In the genomic region with DNA sequence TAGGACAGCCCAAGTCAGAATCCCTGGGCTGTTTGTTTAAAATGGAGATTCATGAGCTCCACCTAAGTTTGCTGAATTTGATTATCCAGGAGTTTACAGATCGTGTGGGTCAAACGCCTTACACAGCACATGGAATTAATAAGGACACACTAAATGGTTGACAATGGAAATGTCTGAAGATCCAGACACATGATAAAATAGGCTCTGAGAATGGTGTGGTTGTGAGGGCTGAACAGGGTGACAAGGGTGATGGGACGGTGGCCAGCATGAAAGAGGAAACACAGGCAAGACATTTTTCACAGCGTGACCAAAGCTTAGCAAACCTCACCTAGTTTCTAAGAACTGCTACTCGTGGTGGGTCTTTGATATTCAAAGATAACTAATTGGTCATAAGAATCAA, we compare ENCODE assay signal across 16 cellular contexts. TPM values are rescaled to one million over a fixed set of nuclear protein-coding genes. Genes with fewer than 3 reads are reported as not detected.
A peak's percentile ranks its signal among the peaks of the same experiment; 100 is the strongest.
DNase-seq lines count a peak whose midpoint lies in the region; ATAC-seq, FAIRE-seq and TF ChIP-seq lines count a peak whose summit lies in the region.
"Had no signal": no experiment of that assay in that cellular context is flagged by ENCODE, and none has a peak within 500 bp of the region (broad histone marks: within the 10 kb centered on the region; RNA-seq: fewer than 3 reads in every experiment).

No MANE protein-coding gene starts in this region.

- no peak overlapping the region for H3K4me3 ChIP-seq in left ventricle myocardium inferior
- H3K4me3 ChIP-seq in subcutaneous abdominal adipose tissue (ENCODE audit: low read depth in 1 of 5, low read length in 5 of 5), result no peak overlapping the region

- H3K9ac ChIP-seq in subcutaneous abdominal adipose tissue (ENCODE audit: low read length in 5 of 5), result no peak overlapping the region

- FAIRE-seq in frontal cortex (lab: Jason Lieb, UNC), result no peak
- FAIRE-seq: D721Med had no signal

- H3K36me3 Mint-ChIP-seq in immature natural killer cell, result no peaks in the 10 kb centered on the region
- H3K36me3 Mint-ChIP-seq: CD8-positive, alpha-beta memory T cell had no signal

- H3K4me1 ChIP-seq in left ventricle myocardium inferior, result peaks cover 52% of the 10 kb centered on the region
- peaks cover 0 to 57% (median 11%) of the 10 kb centered on the region in 5 donors for H3K4me1 ChIP-seq in subcutaneous abdominal adipose tissue (ENCODE audit: control insufficient read depth in 5 of 5, insufficient read depth in 5 of 5, low read length in 5 of 5)

- peak overlapping the region in 3 of 6 donors; percentile 16 to 76 (median 58) for H3K27ac Mint-ChIP-seq in immature natural killer cell
- H3K27ac Mint-ChIP-seq: CD8-positive, alpha-beta memory T cell had no signal

- no peaks in the 10 kb centered on the region for H3K9me3 Mint-ChIP-seq in immature natural killer cell

- no peak for TF ChIP-seq CTCF in left ventricle myocardium inferior (IDR thresholded peaks at IDR 0.05; ENCODE audit: borderline replicate concordance)

- H3K36me3 ChIP-seq in left ventricle myocardium inferior, result peaks cover 22% of the 10 kb centered on the region
- H3K36me3 ChIP-seq in subcutaneous abdominal adipose tissue (ENCODE audit: control insufficient read depth in 5 of 5, insufficient read depth in 5 of 5, low read length in 5 of 5), result peaks cover 0 to 20% (median 9%) of the 10 kb centered on the region in 5 donors

- H3K27me3 ChIP-seq in left ventricle myocardium inferior (ENCODE audit: low read depth), result no peaks in the 10 kb centered on the region
- no peaks in the 10 kb centered on the region for H3K27me3 ChIP-seq in subcutaneous abdominal adipose tissue (ENCODE audit: control insufficient read depth in 5 of 5, insufficient read depth in 4 of 5, low read length in 5 of 5)

- H3K27me3 Mint-ChIP-seq in immature natural killer cell (ENCODE audit: low read depth in 3 of 3), result peaks cover 0 to 2% (median 2%) of the 10 kb centered on the region in 3 donors

- peaks cover 12 to 14% of the 10 kb centered on the region in 2 donors for H3K4me1 Mint-ChIP-seq in immature natural killer cell
- H3K4me1 Mint-ChIP-seq: CD8-positive, alpha-beta memory T cell had no signal

- H3K27ac ChIP-seq in left ventricle myocardium inferior (replicated peaks) (peak overlapping the region; percentile 42), subcutaneous abdominal adipose tissue (ENCODE audit: low read depth, low read length) (peak overlapping the region; percentile 29)
- H3K27ac ChIP-seq: RWPE1 had no signal

- no peak for DNase-seq in left ventricle myocardium inferior
- DNase-seq in Right ventricle myocardium inferior (ENCODE audit: missing footprints), result no peak
- DNase-seq in SK-N-DZ (ENCODE audit: low spot score), result peak; percentile 68
- DNase-seq in immature natural killer cell, result peak; percentile 12 to 30 (median 13)
- no peak for DNase-seq in frontal cortex (ENCODE audit: low spot score in 2 of 2)
- no peak for DNase-seq in NCI-H1417 (lab: John Stamatoyannopoulos, UW)
- DNase-seq: 8988T; CD8-positive, alpha-beta memory T cell; DMS79; NCI-H146; NCI-H2081; NCI-H748 treated with DMSO at 0.1 percent for 48 hours had no signal

- ATAC-seq in Right ventricle myocardium inferior (no peak), GM19455 (IDR thresholded peaks at IDR 0.05; ENCODE audit: unreplicated experiment) (no peak)

- H3K9me3 ChIP-seq in left ventricle myocardium inferior (replicated peaks) (peaks cover 8% of the 10 kb centered on the region), subcutaneous abdominal adipose tissue (ENCODE audit: control insufficient read depth in 5 of 5, low read length in 5 of 5) (peaks cover 0 to 4% (median 0%) of the 10 kb centered on the region in 5 donors)

- intact Hi-C loops in left ventricle myocardium inferior (cut with micrococcal nuclease), result no loop called here
- intact Hi-C loops in Right ventricle myocardium inferior (cut with DNase I), result no loop called here

- peak overlapping the region; percentile 7 to 68 (median 18) for H3K4me3 Mint-ChIP-seq in immature natural killer cell
- H3K4me3 Mint-ChIP-seq: CD8-positive, alpha-beta memory T cell had no signal

RNA-seq across cellular contexts. Expression of gene VWF, which starts 12.5 kb away (rescaled TPM):
- 250 TPM for total RNA-seq in left ventricle myocardium inferior
- 244 TPM for total RNA-seq in Right ventricle myocardium inferior
- 0.16 and 0.23 TPM in 2 replicates for polyA plus RNA-seq in SK-N-DZ (2014; cell fraction: cytosol; rRNA removed)
- 0.31 and 0.36 TPM in 2 replicates for polyA plus RNA-seq in SK-N-DZ (2014; cell fraction: nucleus; rRNA removed)
- under 1 TPM in 2 of 3 donors, not detected in 1; 0.10 to 0.16 TPM for polyA plus RNA-seq in immature natural killer cell
- total RNA-seq in frontal cortex, result 8.2 TPM
- polyA plus RNA-seq: CD8-positive, alpha-beta memory T cell had no signal

Comparison
In these comparisons a context has a peak if more than half of its experiments do, and no peak if none do; other contexts are left out.
1. DNase-seq: peak in SK-N-DZ (single experiment) and immature natural killer cell (3 of 3); none in left ventricle myocardium inferior (single experiment), Right ventricle myocardium inferior (single experiment), frontal cortex (0 of 2) and NCI-H1417 (0 of 3).
2. RNA of gene VWF, which starts 12.5 kb away (total RNA-seq): 250 TPM in left ventricle myocardium inferior (single experiment) and 244 TPM in Right ventricle myocardium inferior (single experiment); 8.2 TPM in frontal cortex (single experiment); every median in the first group is over 10 times any median in the second.